1 cellular context compared by ENCODE assay signal in genomic region chr14:39203659-39204606, GRCh38.
A peak's percentile ranks its signal among the peaks of the same experiment; 100 is the strongest.
TF ChIP-seq lines count a peak whose summit lies in the region.

No MANE protein-coding gene starts in this region.

TF ChIP-seq in HepG2, 621 proteins besides CTCF, POLR2A, EP300 and RAD21 (continued from another document and continues in another):
- TF ChIP-seq LRRFIP1 (CRISPR knock-in tag; conservative IDR thresholded peaks at IDR 0.05) (no peak), ZBTB25 (CRISPR knock-in tag; IDR thresholded peaks at IDR 0.05) (no peak), CEBPZ (IDR thresholded peaks at IDR 0.05; ENCODE audit: low read length) (no peak), ZNF350 (CRISPR knock-in tag; IDR thresholded peaks at IDR 0.05; ENCODE audit: borderline replicate concordance, low read depth) (0 out of 2 replicates have a peak, but pooled peaks have one; percentile 45), ZNF484 (CRISPR knock-in tag; IDR thresholded peaks at IDR 0.05; ENCODE audit: borderline replicate concordance, low read depth) (no peak), ZSCAN29 (CRISPR knock-in tag; conservative IDR thresholded peaks at IDR 0.05) (no peak), CREB1 (IDR thresholded peaks at IDR 0.05) (no peak), CREB1 (CRISPR knock-in tag; IDR thresholded peaks at IDR 0.05) (no peak), RXRA (CRISPR knock-in tag; IDR thresholded peaks at IDR 0.05) (no peak), CEBPB (IDR thresholded peaks at IDR 0.05; ENCODE audit: borderline replicate concordance, low read depth, low read length) (no peak), ZBTB7B (CRISPR knock-in tag; IDR thresholded peaks at IDR 0.05) (0 out of 2 replicates have a peak, but pooled peaks have one; percentile 33), RNF2 (conservative IDR thresholded peaks at IDR 0.05; ENCODE audit: low read depth) (no peak), STAT6 (CRISPR knock-in tag; IDR thresholded peaks at IDR 0.05; ENCODE audit: borderline replicate concordance) (no peak), ZNF792 (CRISPR knock-in tag; IDR thresholded peaks at IDR 0.05) (no peak), RBM39 (IDR thresholded peaks at IDR 0.05; ENCODE audit: low read depth, low read length, poor library complexity, severe bottlenecking) (no peak), PHB2 (IDR thresholded peaks at IDR 0.05; ENCODE audit: partially characterized antibody) (no peak), KLF16 (CRISPR knock-in tag; IDR thresholded peaks at IDR 0.05) (no peak), GFI1 (CRISPR knock-in tag; IDR thresholded peaks at IDR 0.05; ENCODE audit: borderline replicate concordance) (no peak), STAT5B (CRISPR knock-in tag; IDR thresholded peaks at IDR 0.05) (no peak), ZNF549 (CRISPR knock-in tag; IDR thresholded peaks at IDR 0.05) (no peak), ZKSCAN5 (CRISPR knock-in tag; IDR thresholded peaks at IDR 0.05) (no peak), ZFY (CRISPR knock-in tag; IDR thresholded peaks at IDR 0.05) (peak; percentile 61; the same call in 1 of the 2 replicates), ESRRA (CRISPR knock-in tag; IDR thresholded peaks at IDR 0.05; ENCODE audit: low read depth) (no peak), KAT2B (IDR thresholded peaks at IDR 0.05; ENCODE audit: borderline replicate concordance, low read depth, low read length) (no peak), SOX13 (IDR thresholded peaks at IDR 0.05) (peak; percentile 36; the same call in 1 of the 2 replicates), SOX13 (CRISPR knock-in tag; conservative IDR thresholded peaks at IDR 0.05 in 1 of 2, IDR thresholded peaks at IDR 0.05 in 1 of 2) (no peak), XBP1 (CRISPR knock-in tag; IDR thresholded peaks at IDR 0.05) (no peak), PTBP1 (IDR thresholded peaks at IDR 0.05; ENCODE audit: low read depth, low read length, poor library complexity, severe bottlenecking) (no peak), KLF12 (CRISPR knock-in tag; IDR thresholded peaks at IDR 0.05; ENCODE audit: borderline replicate concordance) (no peak), HMGXB4 (CRISPR knock-in tag; IDR thresholded peaks at IDR 0.05; ENCODE audit: borderline replicate concordance in 1 of 2, low read depth in 1 of 2) (no peak), FUBP1 (CRISPR knock-in tag; IDR thresholded peaks at IDR 0.05; ENCODE audit: borderline replicate concordance) (no peak), KLF11 (CRISPR knock-in tag; IDR thresholded peaks at IDR 0.05) (no peak), ZNF589 (CRISPR knock-in tag; conservative IDR thresholded peaks at IDR 0.05) (no peak)
- TF ChIP-seq, protein P1, sequence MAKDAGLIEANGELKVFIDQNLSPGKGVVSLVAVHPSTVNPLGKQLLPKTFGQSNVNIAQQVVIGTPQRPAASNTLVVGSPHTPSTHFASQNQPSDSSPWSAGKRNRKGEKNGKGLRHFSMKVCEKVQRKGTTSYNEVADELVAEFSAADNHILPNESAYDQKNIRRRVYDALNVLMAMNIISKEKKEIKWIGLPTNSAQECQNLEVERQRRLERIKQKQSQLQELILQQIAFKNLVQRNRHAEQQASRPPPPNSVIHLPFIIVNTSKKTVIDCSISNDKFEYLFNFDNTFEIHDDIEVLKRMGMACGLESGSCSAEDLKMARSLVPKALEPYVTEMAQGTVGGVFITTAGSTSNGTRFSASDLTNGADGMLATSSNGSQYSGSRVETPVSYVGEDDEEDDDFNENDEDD (CRISPR knock-in tag; IDR thresholded peaks at IDR 0.05; ENCODE audit: borderline replicate concordance): no peak
- TF ChIP-seq, protein P2, sequence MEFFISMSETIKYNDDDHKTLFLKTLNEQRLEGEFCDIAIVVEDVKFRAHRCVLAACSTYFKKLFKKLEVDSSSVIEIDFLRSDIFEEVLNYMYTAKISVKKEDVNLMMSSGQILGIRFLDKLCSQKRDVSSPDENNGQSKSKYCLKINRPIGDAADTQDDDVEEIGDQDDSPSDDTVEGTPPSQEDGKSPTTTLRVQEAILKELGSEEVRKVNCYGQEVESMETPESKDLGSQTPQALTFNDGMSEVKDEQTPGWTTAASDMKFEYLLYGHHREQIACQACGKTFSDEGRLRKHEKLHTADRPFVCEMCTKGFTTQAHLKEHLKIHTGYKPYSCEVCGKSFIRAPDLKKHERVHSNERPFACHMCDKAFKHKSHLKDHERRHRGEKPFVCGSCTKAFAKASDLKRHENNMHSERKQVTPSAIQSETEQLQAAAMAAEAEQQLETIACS (CRISPR knock-in tag; IDR thresholded peaks at IDR 0.05): no peak
- TF ChIP-seq, protein P3, sequence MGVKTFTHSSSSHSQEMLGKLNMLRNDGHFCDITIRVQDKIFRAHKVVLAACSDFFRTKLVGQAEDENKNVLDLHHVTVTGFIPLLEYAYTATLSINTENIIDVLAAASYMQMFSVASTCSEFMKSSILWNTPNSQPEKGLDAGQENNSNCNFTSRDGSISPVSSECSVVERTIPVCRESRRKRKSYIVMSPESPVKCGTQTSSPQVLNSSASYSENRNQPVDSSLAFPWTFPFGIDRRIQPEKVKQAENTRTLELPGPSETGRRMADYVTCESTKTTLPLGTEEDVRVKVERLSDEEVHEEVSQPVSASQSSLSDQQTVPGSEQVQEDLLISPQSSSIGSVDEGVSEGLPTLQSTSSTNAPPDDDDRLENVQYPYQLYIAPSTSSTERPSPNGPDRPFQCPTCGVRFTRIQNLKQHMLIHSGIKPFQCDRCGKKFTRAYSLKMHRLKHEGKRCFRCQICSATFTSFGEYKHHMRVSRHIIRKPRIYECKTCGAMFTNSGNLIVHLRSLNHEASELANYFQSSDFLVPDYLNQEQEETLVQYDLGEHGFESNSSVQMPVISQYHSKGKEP (CRISPR knock-in tag; IDR thresholded peaks at IDR 0.05): no peak
- TF ChIP-seq, protein P4, sequence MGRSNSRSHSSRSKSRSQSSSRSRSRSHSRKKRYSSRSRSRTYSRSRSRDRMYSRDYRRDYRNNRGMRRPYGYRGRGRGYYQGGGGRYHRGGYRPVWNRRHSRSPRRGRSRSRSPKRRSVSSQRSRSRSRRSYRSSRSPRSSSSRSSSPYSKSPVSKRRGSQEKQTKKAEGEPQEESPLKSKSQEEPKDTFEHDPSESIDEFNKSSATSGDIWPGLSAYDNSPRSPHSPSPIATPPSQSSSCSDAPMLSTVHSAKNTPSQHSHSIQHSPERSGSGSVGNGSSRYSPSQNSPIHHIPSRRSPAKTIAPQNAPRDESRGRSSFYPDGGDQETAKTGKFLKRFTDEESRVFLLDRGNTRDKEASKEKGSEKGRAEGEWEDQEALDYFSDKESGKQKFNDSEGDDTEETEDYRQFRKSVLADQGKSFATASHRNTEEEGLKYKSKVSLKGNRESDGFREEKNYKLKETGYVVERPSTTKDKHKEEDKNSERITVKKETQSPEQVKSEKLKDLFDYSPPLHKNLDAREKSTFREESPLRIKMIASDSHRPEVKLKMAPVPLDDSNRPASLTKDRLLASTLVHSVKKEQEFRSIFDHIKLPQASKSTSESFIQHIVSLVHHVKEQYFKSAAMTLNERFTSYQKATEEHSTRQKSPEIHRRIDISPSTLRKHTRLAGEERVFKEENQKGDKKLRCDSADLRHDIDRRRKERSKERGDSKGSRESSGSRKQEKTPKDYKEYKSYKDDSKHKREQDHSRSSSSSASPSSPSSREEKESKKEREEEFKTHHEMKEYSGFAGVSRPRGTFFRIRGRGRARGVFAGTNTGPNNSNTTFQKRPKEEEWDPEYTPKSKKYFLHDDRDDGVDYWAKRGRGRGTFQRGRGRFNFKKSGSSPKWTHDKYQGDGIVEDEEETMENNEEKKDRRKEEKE (IDR thresholded peaks at IDR 0.05): no peak
